In genomic region chr3:168060317-168060716, GRCh38 we compare ENCODE assay signal across 25 cellular contexts.
"Had no signal": no experiment of that assay in that cellular context is flagged by ENCODE, and none has a peak within 500 bp of the region (broad histone marks: within the 10 kb centered on the region; RNA-seq: fewer than 3 reads in every experiment).

No MANE protein-coding gene starts in this region.

- H3K9me3 ChIP-seq: gastrocnemius medialis, lower lobe of right lung, stomach, thyroid gland, vagina had no signal

- H3K27ac ChIP-seq: epithelial cell of prostate, gastrocnemius medialis, lower lobe of right lung, neural progenitor cell, parathyroid adenoma, stomach, thyroid gland, vagina had no signal

- H3K4me3 ChIP-seq: gastrocnemius medialis, lower lobe of right lung, neural progenitor cell, smooth muscle cell, stomach, thyroid gland, vagina had no signal

- ATAC-seq: esophagus mucosa, gastrocnemius medialis, left ventricle myocardium superior, lower lobe of right lung, sciatic nerve had no signal

- H3K9ac ChIP-seq: neural progenitor cell, parathyroid adenoma had no signal

- H3K4me3 Mint-ChIP-seq: dendritic cell treated with granulocyte-macrophage colony-stimulating factor and Interleukin-4, amounts not matched to agents 40 ng/mL and 50 ng/mL, for 4 days; endodermal cell; nephron; neural progenitor cell had no signal

- H2AFZ ChIP-seq: neural progenitor cell, parathyroid adenoma had no signal

- H3K4me2 ChIP-seq: neural progenitor cell, smooth muscle cell had no signal

- H3K36me3 ChIP-seq: gastrocnemius medialis, lower lobe of right lung, neural progenitor cell, stomach, thyroid gland, vagina had no signal

- H3K27me3 Mint-ChIP-seq: dendritic cell treated with granulocyte-macrophage colony-stimulating factor and Interleukin-4, amounts not matched to agents 40 ng/mL and 50 ng/mL, for 4 days; progenitor cell of endocrine pancreas had no signal

- H3K27me3 ChIP-seq: gastrocnemius medialis, neural progenitor cell, stomach, thyroid gland, vagina had no signal

- H3K4me1 ChIP-seq: neural progenitor cell, parathyroid adenoma, thyroid gland had no signal

- H3K4me1 Mint-ChIP-seq: neural progenitor cell had no signal

- DNase-seq: effector CD8-positive, alpha-beta T cell; endodermal cell; foreskin fibroblast; gastrocnemius medialis; head of caudate nucleus; left ventricle myocardium superior; lower lobe of right lung; stimulated activated CD4-positive, alpha-beta T cell treated with anti-CD3 and anti-CD28 coated beads, Interleukin-12 subunit alpha, Interleukin-12 subunit beta, amount 100 ng/mL, for 4 hours; stimulated activated CD4-positive, alpha-beta T cell treated with anti-CD3 and anti-CD28 coated beads, Interleukin-1b, Interleukin-23, amount 100 ng/mL, for 48 hours; stimulated activated CD4-positive, alpha-beta T cell treated with anti-CD3 and anti-CD28 coated beads, Interleukin-4, amount 100 ng/mL, for 1 hour; stimulated activated CD8-positive, alpha-beta memory T cell treated with anti-CD3 and anti-CD28 coated beads, Interleukin-4, amount 100 ng/mL, for 48 hours; stimulated activated naive CD4-positive, alpha-beta T cell treated with Interleukin-2 at 50 U/mL for 16 hours; stomach; thyroid gland; trophoblast cell had no signal

- H3K27ac Mint-ChIP-seq: dendritic cell treated with granulocyte-macrophage colony-stimulating factor and Interleukin-4, amounts not matched to agents 40 ng/mL and 50 ng/mL, for 4 days; endodermal cell; nephron; neural progenitor cell; progenitor cell of endocrine pancreas had no signal
